Comparison of ENCODE assay signal across 18 cellular contexts in the genomic region with DNA sequence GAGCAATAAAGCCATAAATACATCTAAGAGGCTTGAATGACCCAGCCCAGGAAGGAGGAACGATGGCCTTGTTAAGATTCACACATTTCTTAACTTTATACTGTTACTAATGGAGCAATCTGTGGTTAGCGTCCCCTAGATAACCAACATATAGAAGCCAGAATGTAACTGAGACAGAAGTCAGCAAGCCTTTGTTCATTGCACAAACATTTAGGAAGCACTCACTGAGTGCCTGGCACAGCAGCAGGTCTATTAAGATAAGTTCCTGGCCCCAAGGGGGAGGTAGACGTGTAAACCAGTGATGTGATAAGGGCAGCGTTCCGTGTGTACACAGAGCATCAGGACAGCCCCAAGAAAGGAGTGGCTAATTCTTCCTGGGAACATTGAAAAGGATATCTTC.
A peak's percentile ranks its signal among the peaks of the same experiment; 100 is the strongest.
DNase-seq lines count a peak whose midpoint lies in the region; ATAC-seq and TF ChIP-seq lines count a peak whose summit lies in the region.
"Had no signal": no experiment of that assay in that cellular context is flagged by ENCODE, and none has a peak within 500 bp of the region (broad histone marks: within the 10 kb centered on the region; RNA-seq: fewer than 3 reads in every experiment).

No MANE protein-coding gene starts in this region.

- DNase-seq in Right ventricle myocardium inferior (ENCODE audit: missing footprints) (no peak), right atrium auricular region (ENCODE audit: low spot score) (no peak), SK-N-DZ (ENCODE audit: low spot score) (peak; percentile 28), right cardiac atrium (peak in 1 of 3 donors; percentile 56), hypothalamus (lab: John Stamatoyannopoulos, UW) (no peak), pons (ENCODE audit: low spot score) (no peak)
- no peak for DNase-seq in stimulated activated CD4-positive, alpha-beta T cell treated with anti-CD3 and anti-CD28 coated beads, Interleukin-12 subunit alpha, Interleukin-12 subunit beta, amount 100 ng/mL, for 4 hours
- DNase-seq: activated gamma-delta T cell; CD8-positive, alpha-beta T cell; mesenchymal stem cell; NCI-H1930; NCI-H526 treated with DMSO at 0.1 percent for 48 hours; stimulated activated CD4-positive, alpha-beta T cell treated with anti-CD3 and anti-CD28 coated beads, Interleukin-4, amount 100 ng/mL, for 1 hour had no signal

- intact Hi-C loops in Right ventricle myocardium inferior (cut with DNase I): loop anchor here (5.0 kb wide), 1 partner anchor 63 kb away; the partner anchor contains the start of gene ATL2
- intact Hi-C loops in right cardiac atrium (cut with DNase I): no loop called here

- peaks cover 0 to 12% of the 10 kb centered on the region in 2 donors for H3K4me1 ChIP-seq in right atrium auricular region
- no peaks in the 10 kb centered on the region for H3K4me1 ChIP-seq in right cardiac atrium (ENCODE audit: control insufficient read depth, insufficient read depth, low read length)
- peaks cover 37% of the 10 kb centered on the region for H3K4me1 ChIP-seq in stomach smooth muscle (ENCODE audit: control insufficient read depth, insufficient read depth, low read length)

- H3K4me3 ChIP-seq in right atrium auricular region: no peak overlapping the region
- H3K4me3 ChIP-seq in right cardiac atrium (ENCODE audit: low read length): no peak overlapping the region
- no peak overlapping the region for H3K4me3 ChIP-seq in stomach smooth muscle (ENCODE audit: low read length in 2 of 2)
- H3K4me3 ChIP-seq: ascending aorta, coronary artery, gastroesophageal sphincter had no signal

- no peak overlapping the region for H3K9ac ChIP-seq in stomach smooth muscle (ENCODE audit: low read length in 2 of 2)

- TF ChIP-seq CTCF in right atrium auricular region (IDR thresholded peaks at IDR 0.05): no peak

- H3K9me3 ChIP-seq in right atrium auricular region (no peaks in the 10 kb centered on the region), right cardiac atrium (ENCODE audit: control insufficient read depth, low read length) (no peaks in the 10 kb centered on the region), stomach smooth muscle (ENCODE audit: control insufficient read depth in 2 of 2, low read length in 2 of 2) (no peaks in the 10 kb centered on the region)
- H3K9me3 ChIP-seq: ascending aorta, gastroesophageal sphincter had no signal

- 32% methylated on average over 5 of the region's 5 CpGs for WGBS in right cardiac atrium

- H3K27ac ChIP-seq in right atrium auricular region (no peak overlapping the region), right cardiac atrium (ENCODE audit: low read length) (no peak overlapping the region), stomach smooth muscle (ENCODE audit: low read length) (peak overlapping the region; percentile 82)
- H3K27ac ChIP-seq: ascending aorta, coronary artery had no signal

- ATAC-seq in Right ventricle myocardium inferior: peak; percentile 68
- peak; percentile 66 to 82 for ATAC-seq in right cardiac atrium
- ATAC-seq: CD8-positive, alpha-beta T cell; gastroesophageal sphincter; Panc1 had no signal

- H3K27me3 ChIP-seq in right atrium auricular region (no peaks in the 10 kb centered on the region), right cardiac atrium (ENCODE audit: control insufficient read depth, insufficient read depth) (no peaks in the 10 kb centered on the region), stomach smooth muscle (ENCODE audit: control insufficient read depth in 1 of 2, insufficient read depth in 2 of 2, low read length in 2 of 2) (no peaks in the 10 kb centered on the region)
- H3K27me3 ChIP-seq: ascending aorta, gastroesophageal sphincter had no signal

- H3K36me3 ChIP-seq in right atrium auricular region (no peaks in the 10 kb centered on the region), stomach smooth muscle (ENCODE audit: control insufficient read depth in 2 of 2, insufficient read depth in 2 of 2, low read length in 2 of 2) (no peaks in the 10 kb centered on the region)
- H3K36me3 ChIP-seq: ascending aorta, gastroesophageal sphincter had no signal
